In the genomic region with DNA sequence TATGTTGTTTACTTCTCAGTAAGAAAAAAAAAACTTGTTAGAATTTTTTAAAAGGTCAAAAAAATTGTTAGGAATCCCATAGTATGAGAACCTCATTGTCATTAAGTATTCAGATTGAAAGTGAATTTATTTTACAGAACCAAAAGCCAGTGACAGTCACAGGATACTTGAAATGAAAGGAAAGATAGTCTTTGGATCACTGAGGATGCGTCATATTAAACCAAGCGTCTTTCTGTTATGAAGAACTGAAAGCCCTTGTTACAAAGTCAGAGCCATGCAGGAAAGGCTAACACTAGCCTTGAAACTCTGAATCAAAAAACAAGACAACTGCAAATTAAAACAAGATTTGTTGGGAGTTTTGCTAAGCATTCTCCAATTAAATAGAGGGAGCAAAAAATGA, we compare ENCODE assay signal across 26 cellular contexts.
"Had no signal": no experiment of that assay in that cellular context is flagged by ENCODE, and none has a peak within 500 bp of the region (broad histone marks: within the 10 kb centered on the region; RNA-seq: fewer than 3 reads in every experiment).

No MANE protein-coding gene starts in this region.

- H3K4me3 Mint-ChIP-seq: activated CD4-positive, alpha-beta memory T cell treated with anti-CD3 and anti-CD28 coated beads for 36 hours; activated CD4-positive, alpha-beta T cell treated with anti-CD3 and anti-CD28 coated beads for 36 hours; activated CD4-positive, alpha-beta T cell treated with anti-CD3 and anti-CD28 coated beads, Interleukin-2, amount 10 ng/mL, durations not matched to agents 24 days and 14 days; activated naive CD4-positive, alpha-beta T cell treated with anti-CD3 and anti-CD28 coated beads for 36 hours; activated naive CD4-positive, alpha-beta T cell treated with anti-CD3 and anti-CD28 coated beads, Interleukin-2, amount 50 U/mL, for 24 hours; activated naive CD8-positive, alpha-beta T cell treated with anti-CD3 and anti-CD28 coated beads for 36 hours; activated naive CD8-positive, alpha-beta T cell treated with anti-CD3 and anti-CD28 coated beads, Interleukin-2, amount 50 U/mL, for 24 hours; activated T-cell treated with anti-CD3 and anti-CD28 coated beads, Interleukin-2, amount 50 U/mL, for 4 hours; activated T-helper 17 cell treated with anti-CD3 and anti-CD28 coated beads, Interleukin-2, amount 50 U/mL, for 72 hours; brain; dendritic cell treated with granulocyte-macrophage colony-stimulating factor and Interleukin-4, amounts not matched to agents 40 ng/mL and 50 ng/mL, for 4 days; endodermal cell had no signal

- H3K27me3 Mint-ChIP-seq: activated CD4-positive, alpha-beta memory T cell treated with anti-CD3 and anti-CD28 coated beads for 36 hours; activated CD4-positive, alpha-beta T cell treated with anti-CD3 and anti-CD28 coated beads for 36 hours; activated CD4-positive, alpha-beta T cell treated with anti-CD3 and anti-CD28 coated beads, Interleukin-2, amount 10 ng/mL, durations not matched to agents 24 days and 14 days; activated naive CD4-positive, alpha-beta T cell treated with anti-CD3 and anti-CD28 coated beads, Interleukin-2, amount 50 U/mL, for 24 hours; activated naive CD8-positive, alpha-beta T cell treated with anti-CD3 and anti-CD28 coated beads for 36 hours; activated naive CD8-positive, alpha-beta T cell treated with anti-CD3 and anti-CD28 coated beads, Interleukin-2, amount 50 U/mL, for 24 hours; activated T-helper 17 cell treated with anti-CD3 and anti-CD28 coated beads, Interleukin-2, amount 50 U/mL, for 72 hours; brain; dendritic cell treated with granulocyte-macrophage colony-stimulating factor and Interleukin-4, amounts not matched to agents 40 ng/mL and 50 ng/mL, for 4 days had no signal

- H3K4me3 ChIP-seq: ascending aorta, breast epithelium, cardiac muscle cell, coronary artery, gastrocnemius medialis had no signal

- H3K9me3 Mint-ChIP-seq: activated CD4-positive, alpha-beta T cell treated with anti-CD3 and anti-CD28 coated beads, Interleukin-2, amount 10 ng/mL, durations not matched to agents 24 days and 14 days; activated naive CD4-positive, alpha-beta T cell treated with anti-CD3 and anti-CD28 coated beads for 36 hours; activated naive CD8-positive, alpha-beta T cell treated with anti-CD3 and anti-CD28 coated beads for 36 hours; activated naive CD8-positive, alpha-beta T cell treated with anti-CD3 and anti-CD28 coated beads, Interleukin-2, amount 50 U/mL, for 24 hours; activated T-cell treated with anti-CD3 and anti-CD28 coated beads, Interleukin-2, amount 50 U/mL, for 4 hours; activated T-helper 17 cell treated with anti-CD3 and anti-CD28 coated beads, Interleukin-2, amount 50 U/mL, for 72 hours; brain; dendritic cell treated with granulocyte-macrophage colony-stimulating factor and Interleukin-4, amounts not matched to agents 40 ng/mL and 50 ng/mL, for 4 days; endodermal cell had no signal

- H3K4me1 Mint-ChIP-seq: activated CD4-positive, alpha-beta T cell treated with anti-CD3 and anti-CD28 coated beads for 36 hours; activated CD4-positive, alpha-beta T cell treated with anti-CD3 and anti-CD28 coated beads, Interleukin-2, amount 10 ng/mL, durations not matched to agents 24 days and 14 days; activated naive CD4-positive, alpha-beta T cell treated with anti-CD3 and anti-CD28 coated beads, Interleukin-2, amount 50 U/mL, for 24 hours; activated naive CD8-positive, alpha-beta T cell treated with anti-CD3 and anti-CD28 coated beads for 36 hours; activated naive CD8-positive, alpha-beta T cell treated with anti-CD3 and anti-CD28 coated beads, Interleukin-2, amount 50 U/mL, for 24 hours; activated T-helper 17 cell treated with anti-CD3 and anti-CD28 coated beads, Interleukin-2, amount 50 U/mL, for 72 hours; brain had no signal

- H3K36me3 Mint-ChIP-seq: activated CD4-positive, alpha-beta memory T cell treated with anti-CD3 and anti-CD28 coated beads for 36 hours; activated naive CD4-positive, alpha-beta T cell treated with anti-CD3 and anti-CD28 coated beads, Interleukin-2, amount 50 U/mL, for 24 hours; activated naive CD8-positive, alpha-beta T cell treated with anti-CD3 and anti-CD28 coated beads for 36 hours; brain had no signal

- H3K27me3 ChIP-seq: ascending aorta, breast epithelium, cardiac muscle cell, dorsolateral prefrontal cortex, gastrocnemius medialis had no signal

- H3K4me1 ChIP-seq: ascending aorta, breast epithelium, gastrocnemius medialis had no signal

- H3K36me3 ChIP-seq: ascending aorta, breast epithelium, cardiac muscle cell, gastrocnemius medialis had no signal

- DNase-seq: activated CD4-positive, alpha-beta memory T cell treated with anti-CD3 and anti-CD28 coated beads for 36 hours; activated CD4-positive, alpha-beta T cell treated with anti-CD3 and anti-CD28 coated beads for 36 hours; activated CD4-positive, alpha-beta T cell treated with anti-CD3 and anti-CD28 coated beads, Interleukin-2, amount 10 ng/mL, durations not matched to agents 24 days and 14 days; activated CD4-positive, CD25-positive, alpha-beta regulatory T cell; activated CD4-positive, CD25-positive, alpha-beta regulatory T cell treated with anti-CD3 and anti-CD28 coated beads, Interleukin-2, amount 50 U/mL, for 72 hours; activated effector memory CD4-positive, alpha-beta T cell treated with Interleukin-2 at 50 U/mL for 16 hours; activated naive CD4-positive, alpha-beta T cell treated with anti-CD3 and anti-CD28 coated beads for 36 hours; activated naive CD8-positive, alpha-beta T cell treated with anti-CD3 and anti-CD28 coated beads for 36 hours; activated naive CD8-positive, alpha-beta T cell treated with anti-CD3 and anti-CD28 coated beads, Interleukin-2, amount 50 U/mL, for 24 hours; activated T-cell treated with anti-CD3 and anti-CD28 coated beads, Interleukin-2, amount 50 U/mL, for 4 hours; central memory CD4-positive, alpha-beta T cell; cerebellar nuclear complex; dorsolateral prefrontal cortex; effector memory CD4-positive, alpha-beta T cell; endodermal cell; foreskin fibroblast; gastrocnemius medialis; T-helper 2 cell had no signal

- H3K27ac ChIP-seq: ascending aorta, breast epithelium, cardiac muscle cell, coronary artery, gastrocnemius medialis had no signal

- H3K27ac Mint-ChIP-seq: activated CD4-positive, alpha-beta memory T cell treated with anti-CD3 and anti-CD28 coated beads for 36 hours; activated CD4-positive, alpha-beta T cell treated with anti-CD3 and anti-CD28 coated beads for 36 hours; activated CD4-positive, alpha-beta T cell treated with anti-CD3 and anti-CD28 coated beads, Interleukin-2, amount 10 ng/mL, durations not matched to agents 24 days and 14 days; activated naive CD4-positive, alpha-beta T cell treated with anti-CD3 and anti-CD28 coated beads for 36 hours; activated naive CD4-positive, alpha-beta T cell treated with anti-CD3 and anti-CD28 coated beads, Interleukin-2, amount 50 U/mL, for 24 hours; activated naive CD8-positive, alpha-beta T cell treated with anti-CD3 and anti-CD28 coated beads for 36 hours; activated naive CD8-positive, alpha-beta T cell treated with anti-CD3 and anti-CD28 coated beads, Interleukin-2, amount 50 U/mL, for 24 hours; activated T-helper 17 cell treated with anti-CD3 and anti-CD28 coated beads, Interleukin-2, amount 50 U/mL, for 72 hours; brain; dendritic cell treated with granulocyte-macrophage colony-stimulating factor and Interleukin-4, amounts not matched to agents 40 ng/mL and 50 ng/mL, for 4 days; endodermal cell had no signal

- H3K9me3 ChIP-seq: ascending aorta, breast epithelium, gastrocnemius medialis had no signal
